8 cellular contexts compared by ENCODE assay signal in genomic region chr5:119439632-119440031, GRCh38. TPM values are rescaled to one million over a fixed set of nuclear protein-coding genes. Genes with fewer than 3 reads are reported as not detected.
DNase-seq lines count a peak whose midpoint lies in the region; ATAC-seq and TF ChIP-seq lines count a peak whose summit lies in the region.
"Not testable (repeated sequence)": the region's sequence is repeated elsewhere in the genome, so short reads cannot be mapped to it uniquely, and the experiment has no call there.

No MANE protein-coding gene starts in this region.

- H3K27ac ChIP-seq in 22Rv1 (peak overlapping the region; percentile 60; the same call in 1 of the 2 replicates), breast epithelium (peak overlapping the region; percentile 29 to 70), transverse colon (peak overlapping the region; percentile 45 to 79 (median 62))
- not testable (repeated sequence) for H3K27ac ChIP-seq in CD8-positive, alpha-beta T cell (ENCODE audit: low read depth, low read length); OCI-LY1 (ENCODE audit: low read depth, low read length, poor library complexity, severe bottlenecking)

- not testable (repeated sequence) for H3K9me3 ChIP-seq in CD8-positive, alpha-beta T cell (ENCODE audit: low read length); OCI-LY1 (ENCODE audit: low read length); breast epithelium; transverse colon

- intact Hi-C loops in CD8-positive, alpha-beta T cell (cut with DNase I, micrococcal nuclease) = loop anchor here in 1 of 2 experiments (10.0 kb wide), 1 partner anchor 1985 kb away; no protein-coding TSS in a partner anchor
- intact Hi-C loops in breast epithelium (cut with DNase I; ENCODE audit: low total_unique reads); transverse colon (cut with DNase I; ENCODE audit: low total_unique reads): not testable (repeated sequence)

- not testable (repeated sequence) for H4K20me1 ChIP-seq in OCI-LY1 (ENCODE audit: insufficient read depth, low read length)

- CTCF ChIA-PET in CD8-positive, alpha-beta T cell (lab: Charles Lee) = interaction anchor here (0.7 to 1.5 kb wide), 3 partner anchors 28 to 452 kb away, joined by 3 to 7 read pairs (median 5); partner anchors contain the start of gene DTWD2

- H3K79me2 ChIP-seq in OCI-LY1 (ENCODE audit: insufficient read depth, low read length) = not testable (repeated sequence)

- peak overlapping the region; percentile 83 for H3K4me2 ChIP-seq in OCI-LY1 (ENCODE audit: low read length)

- not testable (repeated sequence) for H3F3A ChIP-seq in OCI-LY1 (ENCODE audit: insufficient read depth, low read length)

- H3K4me3 ChIP-seq in CD8-positive, alpha-beta T cell (ENCODE audit: low read depth, low read length) = peak overlapping the region; percentile 59
- H3K4me3 ChIP-seq in OCI-LY1 (ENCODE audit: low read depth, low read length, poor library complexity, severe bottlenecking) (peak overlapping the region; percentile 59), breast epithelium (peak overlapping the region in 2 of 3 donors; percentile 33 to 50)
- H3K4me3 ChIP-seq in transverse colon = not testable (repeated sequence)

- H3K4me1 ChIP-seq in CD8-positive, alpha-beta T cell (ENCODE audit: insufficient read depth, low read length); breast epithelium: not testable (repeated sequence)
- H3K4me1 ChIP-seq in OCI-LY1 (ENCODE audit: insufficient read depth, low read length, severe bottlenecking) (peaks cover 28% of the 10 kb centered on the region), transverse colon (peaks cover 0 to 15% (median 2%) of the 10 kb centered on the region in 4 donors)

- in situ Hi-C loops in transverse colon (cut with MboI; ENCODE audit: low pct_ligation_motif_present in 1 of 4, low pct_unique_long_range_greater_than_20kb in 1 of 4, low sequenced_read_pairs in 3 of 4) = not testable (repeated sequence)

- not testable (repeated sequence) for DNase-seq in CD8-positive, alpha-beta T cell; activated T-cell treated with anti-CD3 and anti-CD28 coated beads, Interleukin-2, amount 50 U/mL, for 4 hours; breast epithelium (ENCODE audit: low spot score in 2 of 2); naive B cell; transverse colon

- H2AFZ ChIP-seq in OCI-LY1 (ENCODE audit: low read length) = not testable (repeated sequence)

- 69 to 83% methylated on average over 1 to 3 of the region's 3 CpGs for WGBS in transverse colon (ENCODE audit: low coverage in 1 of 2), 2 donors

- not testable (repeated sequence) for ATAC-seq in CD8-positive, alpha-beta T cell; activated T-cell treated with anti-CD3 and anti-CD28 coated beads, Interleukin-2, amount 50 U/mL, for 4 hours; naive B cell (ENCODE audit: low read depth in 2 of 2)
- peak; percentile 10 for ATAC-seq in HG02642 (IDR thresholded peaks at IDR 0.05; ENCODE audit: poor library complexity, unreplicated experiment)

- H3K9me3 Mint-ChIP-seq in CD8-positive, alpha-beta T cell; activated T-cell treated with anti-CD3 and anti-CD28 coated beads, Interleukin-2, amount 50 U/mL, for 4 hours: not testable (repeated sequence)
- peaks cover 0 to 43% (median 17%) of the 10 kb centered on the region in 7 donors for H3K9me3 Mint-ChIP-seq in naive B cell

- TF ChIP-seq CTCF in 22Rv1 (IDR thresholded peaks at IDR 0.05); CD8-positive, alpha-beta T cell (IDR thresholded peaks at IDR 0.05); OCI-LY1 (IDR thresholded peaks at IDR 0.05; ENCODE audit: low read length); breast epithelium (IDR thresholded peaks at IDR 0.05); transverse colon (IDR thresholded peaks at IDR 0.05): not testable (repeated sequence)

- POLR2A ChIA-PET in CD8-positive, alpha-beta T cell (lab: Charles Lee) = interaction anchor here (0.8 kb wide), 1 partner anchor 368 kb away, joined by 3 read pairs; the partner anchor contains the start of gene DMXL1

- not testable (repeated sequence) for H3K36me3 ChIP-seq in CD8-positive, alpha-beta T cell (ENCODE audit: insufficient read depth, low read length); OCI-LY1 (ENCODE audit: insufficient read depth, low read length); breast epithelium; transverse colon

- H3K36me3 Mint-ChIP-seq in CD8-positive, alpha-beta T cell; activated T-cell treated with anti-CD3 and anti-CD28 coated beads, Interleukin-2, amount 50 U/mL, for 4 hours (ENCODE audit: insufficient read depth); naive B cell: not testable (repeated sequence)

- H3K9me2 ChIP-seq in OCI-LY1 (ENCODE audit: low read depth, low read length) = not testable (repeated sequence)

- TF ChIP-seq POLR2A in breast epithelium (IDR thresholded peaks at IDR 0.05); transverse colon (IDR thresholded peaks at IDR 0.05): not testable (repeated sequence)

- H3K4me3 Mint-ChIP-seq in CD8-positive, alpha-beta T cell = peak overlapping the region; percentile 90
- H3K4me3 Mint-ChIP-seq in activated T-cell treated with anti-CD3 and anti-CD28 coated beads, Interleukin-2, amount 50 U/mL, for 4 hours = peak overlapping the region; percentile 75
- H3K4me3 Mint-ChIP-seq in naive B cell = peak overlapping the region; percentile 72 to 94 (median 84)

- H3K27me3 Mint-ChIP-seq in CD8-positive, alpha-beta T cell (ENCODE audit: low read depth) = peaks cover 11% of the 10 kb centered on the region
- H3K27me3 Mint-ChIP-seq in activated T-cell treated with anti-CD3 and anti-CD28 coated beads, Interleukin-2, amount 50 U/mL, for 4 hours (ENCODE audit: low read depth) = peaks cover 30% of the 10 kb centered on the region
- not testable (repeated sequence) for H3K27me3 Mint-ChIP-seq in naive B cell

- not testable (repeated sequence) for H3K4me1 Mint-ChIP-seq in CD8-positive, alpha-beta T cell (ENCODE audit: low read depth); activated T-cell treated with anti-CD3 and anti-CD28 coated beads, Interleukin-2, amount 50 U/mL, for 4 hours (ENCODE audit: low read depth)
- peaks cover 23 to 41% (median 33%) of the 10 kb centered on the region in 3 donors for H3K4me1 Mint-ChIP-seq in naive B cell

- TF ChIP-seq EP300 in transverse colon (IDR thresholded peaks at IDR 0.05; ENCODE audit: low read depth) = not testable (repeated sequence)

- H3K9ac ChIP-seq in OCI-LY1 (ENCODE audit: low read length) = not testable (repeated sequence)

- H3K27me3 ChIP-seq in CD8-positive, alpha-beta T cell (ENCODE audit: insufficient read depth, low read length); OCI-LY1 (ENCODE audit: insufficient read depth, low read length); breast epithelium; transverse colon: not testable (repeated sequence)

- H3K27ac Mint-ChIP-seq in CD8-positive, alpha-beta T cell = peak overlapping the region; percentile 86
- peak overlapping the region in 3 of 6 donors; percentile 13 to 92 (median 71) for H3K27ac Mint-ChIP-seq in naive B cell

RNA-seq across cellular contexts. Expression of gene HSD17B4, which starts 12.7 kb away (rescaled TPM):
- 1 to 10 TPM; 7.4 to 8.6 TPM for total RNA-seq in CD8-positive, alpha-beta T cell
- 10 to 100 TPM; 59.7 to 74.4 (median 69.7) TPM for total RNA-seq in activated T-cell treated with anti-CD3 and anti-CD28 coated beads, Interleukin-2, amount 50 U/mL, for 4 hours
- 100 to 1,000 TPM; 173 to 360 (median 265) TPM for total RNA-seq in breast epithelium
- polyA plus RNA-seq in naive B cell (ENCODE audit: low read depth in 6 of 6) = 100 to 1,000 TPM; 118 to 195 (median 128) TPM
- total RNA-seq in transverse colon = 100 to 1,000 TPM; 105 to 224 (median 166) TPM

Comparison
In these comparisons a context has a peak if more than half of its experiments do, and no peak if none do; other contexts are left out.
1. RNA of gene HSD17B4, which starts 12.7 kb away (total RNA-seq): 173 to 360 TPM in breast epithelium, 105 to 224 TPM in transverse colon and 59.7 to 74.4 TPM in activated T-cell treated with anti-CD3 and anti-CD28 coated beads, Interleukin-2, amount 50 U/mL, for 4 hours; 7.4 to 8.6 TPM in CD8-positive, alpha-beta T cell; every median in the first group is over 4 times any median in the second.
2. Peak in every context shown above with its lines, with median percentiles within 50 percentile points of each other: H3K4me3 Mint-ChIP-seq.